26 cellular contexts compared by ENCODE assay signal in the genomic region with DNA sequence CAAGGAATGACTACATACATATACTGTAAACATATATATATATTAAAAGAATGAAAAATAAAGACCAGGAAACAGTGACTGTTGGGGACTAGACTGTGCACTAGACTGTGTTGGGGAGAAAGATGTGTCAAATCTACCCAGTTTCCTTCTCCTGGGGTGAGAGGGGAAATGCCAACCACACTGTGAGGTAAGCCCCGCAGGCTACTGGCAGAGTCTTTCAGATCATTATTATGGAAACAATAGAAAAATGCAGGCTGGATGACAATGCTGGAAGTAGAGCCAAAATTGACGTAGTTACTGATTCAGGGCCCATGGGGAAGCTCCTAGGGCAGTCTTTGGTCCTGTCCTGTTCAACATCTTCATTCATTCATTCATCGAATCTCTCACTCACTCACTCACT.
A peak's percentile ranks its signal among the peaks of the same experiment; 100 is the strongest.
DNase-seq lines count a peak whose midpoint lies in the region; ATAC-seq and TF ChIP-seq lines count a peak whose summit lies in the region.
"Had no signal": no experiment of that assay in that cellular context is flagged by ENCODE, and none has a peak within 500 bp of the region (broad histone marks: within the 10 kb centered on the region; RNA-seq: fewer than 3 reads in every experiment).

No MANE protein-coding gene starts in this region.

- H4K91ac ChIP-seq in mesenchymal stem cell (ENCODE audit: low read length), result no peak overlapping the region

- 100% methylated on average over 1 of the region's 3 CpGs for WGBS in mesenchymal stem cell
- 73 to 78% methylated on average over 3 of the region's 3 CpGs for WGBS in tibial nerve, 2 donors

- no peaks in the 10 kb centered on the region for H3K9me3 ChIP-seq in mesenchymal stem cell (ENCODE audit: control insufficient read depth, low read length)
- no peaks in the 10 kb centered on the region for H3K9me3 ChIP-seq in tibial nerve

- H3K79me1 ChIP-seq in mesenchymal stem cell (replicated peaks; ENCODE audit: low read length, poor library complexity, severe bottlenecking), result no peaks in the 10 kb centered on the region

- H3K14ac ChIP-seq in mesenchymal stem cell (ENCODE audit: low read length in 2 of 2), result no peak overlapping the region

- H2BK120ac ChIP-seq in mesenchymal stem cell (ENCODE audit: low read depth, low read length), result no peak overlapping the region

- H2AK5ac ChIP-seq in mesenchymal stem cell (ENCODE audit: low read length, severe bottlenecking), result peak overlapping the region; percentile 19

- H3K18ac ChIP-seq in mesenchymal stem cell (ENCODE audit: low read depth in 1 of 2, low read length in 2 of 2), result no peak overlapping the region

- no peaks in the 10 kb centered on the region for H3K27me3 Mint-ChIP-seq in activated naive CD8-positive, alpha-beta T cell treated with anti-CD3 and anti-CD28 coated beads, Interleukin-2, amount 50 U/mL, for 24 hours
- H3K27me3 Mint-ChIP-seq in activated naive CD8-positive, alpha-beta T cell treated with anti-CD3 and anti-CD28 coated beads for 36 hours, result no peaks in the 10 kb centered on the region
- H3K27me3 Mint-ChIP-seq: CD4-positive, CD25-positive, alpha-beta regulatory T cell had no signal

- DNase-seq in activated naive CD8-positive, alpha-beta T cell treated with anti-CD3 and anti-CD28 coated beads, Interleukin-2, amount 50 U/mL, for 24 hours, result no peak
- no peak for DNase-seq in activated naive CD8-positive, alpha-beta T cell treated with anti-CD3 and anti-CD28 coated beads for 36 hours
- DNase-seq in M059J (ENCODE audit: low read depth), result peak; percentile 77
- DNase-seq in dermis microvascular lymphatic vessel endothelial cell (ENCODE audit: low read depth in 2 of 2), result peak; percentile 52 to 58
- DNase-seq in mesenchymal stem cell, result no peak
- DNase-seq in tibial nerve (ENCODE audit: low spot score in 2 of 2), result no peak
- no peak for DNase-seq in activated T-cell treated with anti-CD3 and anti-CD28 coated beads, Interleukin-2, amount 50 U/mL, for 1 hour
- DNase-seq: CD4-positive, CD25-positive, alpha-beta regulatory T cell; GM23248; H9; Kasumi-1; MM.1S; NCI-H1417; NCI-H1694 treated with DMSO at 0.1 percent for 48 hours; NCI-H2081; NCI-H2171; NCI-H226; NCI-H510A; NCI-H69; SHP77 treated with DMSO at 0.1 percent for 48 hours had no signal

- ATAC-seq in activated naive CD8-positive, alpha-beta T cell treated with anti-CD3 and anti-CD28 coated beads, Interleukin-2, amount 50 U/mL, for 24 hours, result peak; percentile 61
- no peak for ATAC-seq in GM18867 (IDR thresholded peaks at IDR 0.05; ENCODE audit: unreplicated experiment)
- ATAC-seq: HepG2, K562, Panc1 had no signal

- no peak overlapping the region for H3K23ac ChIP-seq in mesenchymal stem cell (ENCODE audit: low read length in 2 of 2)

- H3K9ac ChIP-seq in mesenchymal stem cell (ENCODE audit: low read length), result no peak overlapping the region
- H3K9ac ChIP-seq: BLaER1, GM23248 had no signal

- H2BK15ac ChIP-seq in mesenchymal stem cell (ENCODE audit: low read depth, poor library complexity, severe bottlenecking), result no peak overlapping the region

- H3K4me3 Mint-ChIP-seq in activated naive CD8-positive, alpha-beta T cell treated with anti-CD3 and anti-CD28 coated beads, Interleukin-2, amount 50 U/mL, for 24 hours, result no peak overlapping the region
- H3K4me3 Mint-ChIP-seq in activated naive CD8-positive, alpha-beta T cell treated with anti-CD3 and anti-CD28 coated beads for 36 hours, result no peak overlapping the region
- H3K4me3 Mint-ChIP-seq: CD4-positive, CD25-positive, alpha-beta regulatory T cell; H9 had no signal

- no peak for TF ChIP-seq CTCF in tibial nerve (IDR thresholded peaks at IDR 0.05)

- no peak overlapping the region for H4K8ac ChIP-seq in mesenchymal stem cell (ENCODE audit: low read length)

- H3K27ac Mint-ChIP-seq in activated naive CD8-positive, alpha-beta T cell treated with anti-CD3 and anti-CD28 coated beads, Interleukin-2, amount 50 U/mL, for 24 hours, result no peak overlapping the region
- H3K27ac Mint-ChIP-seq in activated naive CD8-positive, alpha-beta T cell treated with anti-CD3 and anti-CD28 coated beads for 36 hours, result no peak overlapping the region
- H3K27ac Mint-ChIP-seq: CD4-positive, CD25-positive, alpha-beta regulatory T cell; H9 had no signal

- H3K9me3 Mint-ChIP-seq in activated naive CD8-positive, alpha-beta T cell treated with anti-CD3 and anti-CD28 coated beads, Interleukin-2, amount 50 U/mL, for 24 hours, result no peaks in the 10 kb centered on the region
- H3K9me3 Mint-ChIP-seq in activated naive CD8-positive, alpha-beta T cell treated with anti-CD3 and anti-CD28 coated beads for 36 hours, result no peaks in the 10 kb centered on the region
- H3K9me3 Mint-ChIP-seq: H9 had no signal

- no peak overlapping the region for H3K4me2 ChIP-seq in mesenchymal stem cell (ENCODE audit: low read length, poor library complexity, severe bottlenecking)
- H3K4me2 ChIP-seq: BLaER1 had no signal

- no peak overlapping the region for H2BK5ac ChIP-seq in mesenchymal stem cell (ENCODE audit: low read depth, low read length, poor library complexity, severe bottlenecking)

- no peak overlapping the region for H2AFZ ChIP-seq in mesenchymal stem cell (ENCODE audit: low read depth, low read length)
- H2AFZ ChIP-seq: GM23248 had no signal

- H3K4me1 ChIP-seq in mesenchymal stem cell (ENCODE audit: control insufficient read depth, insufficient read depth, low read depth, low read length) (peaks cover 3% of the 10 kb centered on the region), tibial nerve (no peaks in the 10 kb centered on the region)

- no peak for TF ChIP-seq POLR2A in tibial nerve (IDR thresholded peaks at IDR 0.05)

- H3K27ac ChIP-seq in mesenchymal stem cell (ENCODE audit: low read length, poor library complexity, severe bottlenecking) (no peak overlapping the region), tibial nerve (no peak overlapping the region)
- H3K27ac ChIP-seq: BLaER1, GM23248, RWPE1 had no signal

- no peaks in the 10 kb centered on the region for H3K36me3 Mint-ChIP-seq in activated naive CD8-positive, alpha-beta T cell treated with anti-CD3 and anti-CD28 coated beads, Interleukin-2, amount 50 U/mL, for 24 hours (ENCODE audit: low read depth)
- no peaks in the 10 kb centered on the region for H3K36me3 Mint-ChIP-seq in activated naive CD8-positive, alpha-beta T cell treated with anti-CD3 and anti-CD28 coated beads for 36 hours
- H3K36me3 Mint-ChIP-seq: CD4-positive, CD25-positive, alpha-beta regulatory T cell had no signal

- H3K36me3 ChIP-seq in mesenchymal stem cell (ENCODE audit: control insufficient read depth in 1 of 2, insufficient read depth in 2 of 2, low read depth in 1 of 2, low read length in 2 of 2) (peaks cover 0 to 4% of the 10 kb centered on the region in 2 experiments), tibial nerve (peaks cover 0 to 52% (median 0%) of the 10 kb centered on the region in 3 donors)
- H3K36me3 ChIP-seq: BLaER1 had no signal

- TF ChIP-seq EP300 in tibial nerve (IDR thresholded peaks at IDR 0.05), result no peak

- no peak overlapping the region for H3K4ac ChIP-seq in mesenchymal stem cell (ENCODE audit: low read depth in 1 of 2, low read length in 2 of 2)

- H3K4me1 Mint-ChIP-seq in activated naive CD8-positive, alpha-beta T cell treated with anti-CD3 and anti-CD28 coated beads, Interleukin-2, amount 50 U/mL, for 24 hours, result no peaks in the 10 kb centered on the region
- H3K4me1 Mint-ChIP-seq in activated naive CD8-positive, alpha-beta T cell treated with anti-CD3 and anti-CD28 coated beads for 36 hours, result no peaks in the 10 kb centered on the region
- H3K4me1 Mint-ChIP-seq: CD4-positive, CD25-positive, alpha-beta regulatory T cell had no signal

- no peak overlapping the region for H2BK12ac ChIP-seq in mesenchymal stem cell (ENCODE audit: low read length in 2 of 2)

- H3K4me3 ChIP-seq in mesenchymal stem cell (ENCODE audit: insufficient read depth in 1 of 2, low read depth in 1 of 2, low read length in 2 of 2) (no peak overlapping the region), tibial nerve (no peak overlapping the region)
- H3K4me3 ChIP-seq: BLaER1, GM23248, K562 had no signal

- no peaks in the 10 kb centered on the region for H3K27me3 ChIP-seq in mesenchymal stem cell (ENCODE audit: control insufficient read depth in 1 of 2, insufficient read depth in 1 of 2, low read length in 2 of 2)
- no peaks in the 10 kb centered on the region for H3K27me3 ChIP-seq in tibial nerve
- H3K27me3 ChIP-seq: BLaER1 had no signal

Comparison
In these comparisons a context has a peak if more than half of its experiments do, and no peak if none do; other contexts are left out.
1. DNase-seq: peak in M059J (single experiment) and dermis microvascular lymphatic vessel endothelial cell (2 of 2); none in activated naive CD8-positive, alpha-beta T cell treated with anti-CD3 and anti-CD28 coated beads, Interleukin-2, amount 50 U/mL, for 24 hours (single experiment), activated naive CD8-positive, alpha-beta T cell treated with anti-CD3 and anti-CD28 coated beads for 36 hours (single experiment), mesenchymal stem cell (single experiment), tibial nerve (0 of 2) and activated T-cell treated with anti-CD3 and anti-CD28 coated beads, Interleukin-2, amount 50 U/mL, for 1 hour (single experiment).